In genomic region chr6:80269331-80269730, GRCh38 we compare ENCODE assay signal across 29 cellular contexts.
"Had no signal": no experiment of that assay in that cellular context is flagged by ENCODE, and none has a peak within 500 bp of the region (broad histone marks: within the 10 kb centered on the region; RNA-seq: fewer than 3 reads in every experiment).

No MANE protein-coding gene starts in this region.

- H3K27ac ChIP-seq: colonic mucosa, epithelial cell of prostate, gastrocnemius medialis, heart left ventricle, hepatocyte, neutrophil, pancreas, prostate gland, skin epidermis, spleen, testis, tibial artery had no signal

- H3K27me3 ChIP-seq: colonic mucosa, gastrocnemius medialis, heart left ventricle, hepatocyte, neutrophil, pancreas, spleen, testis, tibial artery had no signal

- H3K4me1 Mint-ChIP-seq: endodermal cell; naive thymus-derived CD8-positive, alpha-beta T cell; stimulated activated memory B cell treated with anti-CD40 and anti-IgM and Interleukin-4, amounts not matched to agents 10 μg/mL and 1 μg/mL and 100 μg/mL, for 72 hours had no signal

- H3K4me3 Mint-ChIP-seq: dendritic cell treated with granulocyte-macrophage colony-stimulating factor and Interleukin-4, amounts not matched to agents 40 ng/mL and 50 ng/mL, for 4 days; endodermal cell; mesothelial cell of epicardium; naive thymus-derived CD8-positive, alpha-beta T cell; nephron progenitor cell; stimulated activated memory B cell treated with anti-CD40 and anti-IgM and Interleukin-4, amounts not matched to agents 10 μg/mL and 1 μg/mL and 100 μg/mL, for 72 hours; type B pancreatic cell had no signal

- H2AFZ ChIP-seq: hepatocyte had no signal

- H3K36me3 ChIP-seq: colonic mucosa, gastrocnemius medialis, neutrophil, pancreas, prostate gland, spleen, tibial artery had no signal

- H3K4me1 ChIP-seq: colonic mucosa, gastrocnemius medialis, heart left ventricle, prostate gland, spleen, testis, tibial artery had no signal

- H3K4me3 ChIP-seq: colonic mucosa, gastrocnemius medialis, heart left ventricle, hepatocyte, lung, pancreas, prostate gland, skin epidermis, spleen, testis, tibial artery had no signal

- H3K4me2 ChIP-seq: hepatocyte had no signal

- H3K9me3 ChIP-seq: colonic mucosa, gastrocnemius medialis, neutrophil, pancreas, prostate gland, testis had no signal

- H3K27ac Mint-ChIP-seq: dendritic cell treated with granulocyte-macrophage colony-stimulating factor and Interleukin-4, amounts not matched to agents 40 ng/mL and 50 ng/mL, for 4 days; endodermal cell; mesothelial cell of epicardium; naive thymus-derived CD8-positive, alpha-beta T cell; nephron progenitor cell; stimulated activated memory B cell treated with anti-CD40 and anti-IgM and Interleukin-4, amounts not matched to agents 10 μg/mL and 1 μg/mL and 100 μg/mL, for 72 hours; type B pancreatic cell had no signal

- H3K9me3 Mint-ChIP-seq: dendritic cell treated with granulocyte-macrophage colony-stimulating factor and Interleukin-4, amounts not matched to agents 40 ng/mL and 50 ng/mL, for 4 days; nephron progenitor cell; stimulated activated memory B cell treated with anti-CD40 and anti-IgM and Interleukin-4, amounts not matched to agents 10 μg/mL and 1 μg/mL and 100 μg/mL, for 72 hours; type B pancreatic cell had no signal

- DNase-seq: colonic mucosa; effector CD8-positive, alpha-beta T cell; endodermal cell; foreskin fibroblast; gastrocnemius medialis; heart left ventricle; kidney; mesenchymal stem cell; naive thymus-derived CD8-positive, alpha-beta T cell; nephron progenitor cell; pancreas; right cardiac atrium; spleen; stimulated activated CD4-positive, alpha-beta T cell treated with anti-CD3 and anti-CD28 coated beads, Interleukin-4, amount 100 ng/mL, for 4 hours; stimulated activated naive CD8-positive, alpha-beta T cell treated with anti-CD3 and anti-CD28 coated beads, Interleukin-15, Interleukin-2, amounts not matched to agents 100 U/mL and 50 U/mL, for 24 hours; testis; tibial artery had no signal

- H3K36me3 Mint-ChIP-seq: mesothelial cell of epicardium had no signal

- ATAC-seq: esophagus mucosa; gastrocnemius medialis; heart left ventricle; left lobe of liver; naive thymus-derived CD8-positive, alpha-beta T cell; right cardiac atrium; stimulated activated memory B cell treated with anti-CD40 and anti-IgM and Interleukin-4, amounts not matched to agents 10 μg/mL and 1 μg/mL and 100 μg/mL, for 72 hours; stimulated activated naive CD8-positive, alpha-beta T cell treated with anti-CD3 and anti-CD28 coated beads, Interleukin-15, Interleukin-2, amounts not matched to agents 100 U/mL and 50 U/mL, for 24 hours had no signal

- H3K27me3 Mint-ChIP-seq: dendritic cell treated with granulocyte-macrophage colony-stimulating factor and Interleukin-4, amounts not matched to agents 40 ng/mL and 50 ng/mL, for 4 days; naive thymus-derived CD8-positive, alpha-beta T cell; stimulated activated memory B cell treated with anti-CD40 and anti-IgM and Interleukin-4, amounts not matched to agents 10 μg/mL and 1 μg/mL and 100 μg/mL, for 72 hours; type B pancreatic cell had no signal
